12 cellular contexts compared by ENCODE assay signal in genomic region chr9:129351058-129351641, GRCh38.
DNase-seq lines count a peak whose midpoint lies in the region; ATAC-seq and TF ChIP-seq lines count a peak whose summit lies in the region.
"Had no signal": no experiment of that assay in that cellular context is flagged by ENCODE, and none has a peak within 500 bp of the region (broad histone marks: within the 10 kb centered on the region; RNA-seq: fewer than 3 reads in every experiment).

No MANE protein-coding gene starts in this region.

- H3K4me1 ChIP-seq in right atrium auricular region (peaks cover 0 to 37% of the 10 kb centered on the region in 2 donors), muscle layer of colon (ENCODE audit: insufficient read depth, low read length) (peaks cover 19% of the 10 kb centered on the region), vagina (peaks cover 53% of the 10 kb centered on the region)

- peak overlapping the region in 1 of 2 donors; percentile 52 for H3K4me3 ChIP-seq in right atrium auricular region
- no peak overlapping the region for H3K4me3 ChIP-seq in muscle layer of colon (ENCODE audit: low read depth in 1 of 2, low read length in 2 of 2)
- peak overlapping the region; percentile 34 to 40 for H3K4me3 ChIP-seq in vagina

- no peak for DNase-seq in right atrium auricular region (ENCODE audit: low spot score)
- no peak for DNase-seq in left cardiac atrium
- peak; percentile 85 for DNase-seq in ecto neural progenitor cell (ENCODE audit: low spot score)
- DNase-seq in vagina (ENCODE audit: extremely low spot score in 2 of 2) = no peak
- no peak for DNase-seq in posterior vena cava (ENCODE audit: low spot score)
- no peak for DNase-seq in activated gamma-delta T cell (lab: John Stamatoyannopoulos, UW)
- no peak for DNase-seq in NCI-H774 (lab: John Stamatoyannopoulos, UW)
- DNase-seq: activated naive CD8-positive, alpha-beta T cell treated with anti-CD3 and anti-CD28 coated beads, Interleukin-2, amount 10 ng/mL, durations not matched to agents 7 days and 5 days; SIG-M5 had no signal

- peak overlapping the region; percentile 71 to 73 for H3K27ac ChIP-seq in right atrium auricular region
- H3K27ac ChIP-seq in muscle layer of colon (ENCODE audit: low read depth, low read length) = peak overlapping the region; percentile 32
- peak overlapping the region; percentile 83 for H3K27ac ChIP-seq in vagina
- H3K27ac ChIP-seq: epithelial cell of prostate, KMS-11 had no signal

- ATAC-seq in left cardiac atrium = no peak

- TF ChIP-seq CTCF in right atrium auricular region (IDR thresholded peaks at IDR 0.05) (no peak), vagina (IDR thresholded peaks at IDR 0.05) (no peak)

- no peaks in the 10 kb centered on the region for H3K27me3 ChIP-seq in right atrium auricular region
- H3K27me3 ChIP-seq in muscle layer of colon (ENCODE audit: control insufficient read depth in 1 of 2, insufficient read depth in 2 of 2, low read length in 2 of 2) = no peaks in the 10 kb centered on the region
- no peaks in the 10 kb centered on the region for H3K27me3 ChIP-seq in vagina

- H3K36me3 ChIP-seq in right atrium auricular region (no peaks in the 10 kb centered on the region), muscle layer of colon (ENCODE audit: insufficient read depth, low read length) (no peaks in the 10 kb centered on the region), vagina (no peaks in the 10 kb centered on the region)

- intact Hi-C loops in left cardiac atrium (cut with DNase I) (no loop called here), vagina (cut with DNase I) (no loop called here), posterior vena cava (cut with DNase I) (no loop called here)

- H3K9me3 ChIP-seq in right atrium auricular region = peaks cover 0 to 8% of the 10 kb centered on the region in 2 donors
- H3K9me3 ChIP-seq in muscle layer of colon (ENCODE audit: low read length) = peaks cover 8% of the 10 kb centered on the region
- no peaks in the 10 kb centered on the region for H3K9me3 ChIP-seq in vagina

- TF ChIP-seq POLR2A in vagina (IDR thresholded peaks at IDR 0.05) = no peak

- H3K9ac ChIP-seq in muscle layer of colon (ENCODE audit: low read length) = no peak overlapping the region

Comparison
In these comparisons a context has a peak if more than half of its experiments do, and no peak if none do; other contexts are left out.
1. H3K27ac ChIP-seq: peak in every context shown above with its lines; median percentile 83 in vagina; 72 in right atrium auricular region; 32 in muscle layer of colon.
2. H3K4me3 ChIP-seq: peak in vagina (2 of 2); none in muscle layer of colon (0 of 2).